In genomic region chr12:91326043-91327027, GRCh38 we compare ENCODE assay signal across 8 cellular contexts.
A peak's percentile ranks its signal among the peaks of the same experiment; 100 is the strongest.
DNase-seq lines count a peak whose midpoint lies in the region; ATAC-seq, FAIRE-seq and TF ChIP-seq lines count a peak whose summit lies in the region.

No MANE protein-coding gene starts in this region.

- H3K27ac Mint-ChIP-seq in activated CD4-positive, alpha-beta T cell treated with anti-CD3 and anti-CD28 coated beads, Interleukin-2, amount 10 ng/mL, durations not matched to agents 24 days and 14 days, result no peak overlapping the region
- H3K27ac Mint-ChIP-seq in naive B cell, result no peak overlapping the region
- H3K27ac Mint-ChIP-seq in T-helper 2 cell treated with Interferon-gamma antibody and Interleukin-4, amounts not matched to agents 5 μg/mL and 100 μg/mL, for 36 hours, result no peak overlapping the region

- H3F3A ChIP-seq in DOHH2 (ENCODE audit: control insufficient read depth, insufficient read depth), result no peaks in the 10 kb centered on the region

- H3K27me3 ChIP-seq in DOHH2 (ENCODE audit: control insufficient read depth, low read length), result no peaks in the 10 kb centered on the region
- no peaks in the 10 kb centered on the region for H3K27me3 ChIP-seq in MG63

- intact Hi-C loops in activated CD4-positive, alpha-beta T cell treated with anti-CD3 and anti-CD28 coated beads, Interleukin-2, amount 10 ng/mL, durations not matched to agents 24 days and 14 days (cut with micrococcal nuclease), result loop anchor here (5.0 to 10.0 kb wide), 2 partner anchors 149 to 352 kb away; no protein-coding TSS in a partner anchor

- no peaks in the 10 kb centered on the region for H3K4me1 Mint-ChIP-seq in activated CD4-positive, alpha-beta T cell treated with anti-CD3 and anti-CD28 coated beads, Interleukin-2, amount 10 ng/mL, durations not matched to agents 24 days and 14 days
- H3K4me1 Mint-ChIP-seq in naive B cell, result no peaks in the 10 kb centered on the region
- no peaks in the 10 kb centered on the region for H3K4me1 Mint-ChIP-seq in T-helper 2 cell treated with Interferon-gamma antibody and Interleukin-4, amounts not matched to agents 5 μg/mL and 100 μg/mL, for 36 hours (ENCODE audit: low read depth)

- TF ChIP-seq CTCF in DOHH2 (IDR thresholded peaks at IDR 0.05; ENCODE audit: low read depth, low read length, poor library complexity, severe bottlenecking), result peak; percentile 73

- H3K79me2 ChIP-seq in DOHH2 (ENCODE audit: control insufficient read depth, low read length), result no peaks in the 10 kb centered on the region

- no peaks in the 10 kb centered on the region for H3K36me3 Mint-ChIP-seq in activated CD4-positive, alpha-beta T cell treated with anti-CD3 and anti-CD28 coated beads, Interleukin-2, amount 10 ng/mL, durations not matched to agents 24 days and 14 days (ENCODE audit: low read depth)
- H3K36me3 Mint-ChIP-seq in naive B cell, result no peaks in the 10 kb centered on the region
- H3K36me3 Mint-ChIP-seq in T-helper 2 cell treated with Interferon-gamma antibody and Interleukin-4, amounts not matched to agents 5 μg/mL and 100 μg/mL, for 36 hours (ENCODE audit: low read depth), result no peaks in the 10 kb centered on the region

- no peaks in the 10 kb centered on the region for H3K36me3 ChIP-seq in DOHH2 (ENCODE audit: control insufficient read depth, low read length)
- H3K36me3 ChIP-seq in MG63, result no peaks in the 10 kb centered on the region

- H3K4me1 ChIP-seq in DOHH2 (ENCODE audit: control insufficient read depth, low read length), result no peaks in the 10 kb centered on the region

- no peak overlapping the region for H3K4me3 ChIP-seq in DOHH2 (ENCODE audit: low read length)
- no peak overlapping the region for H3K4me3 ChIP-seq in MG63

- H3K4me3 Mint-ChIP-seq in activated CD4-positive, alpha-beta T cell treated with anti-CD3 and anti-CD28 coated beads, Interleukin-2, amount 10 ng/mL, durations not matched to agents 24 days and 14 days, result no peak overlapping the region
- H3K4me3 Mint-ChIP-seq in naive B cell, result no peak overlapping the region
- no peak overlapping the region for H3K4me3 Mint-ChIP-seq in T-helper 2 cell treated with Interferon-gamma antibody and Interleukin-4, amounts not matched to agents 5 μg/mL and 100 μg/mL, for 36 hours

- TF ChIP-seq POLR2A in erythroblast (IDR thresholded peaks at IDR 0.05; ENCODE audit: low read length), result no peak

- peaks cover 3% of the 10 kb centered on the region for H3K27me3 Mint-ChIP-seq in activated CD4-positive, alpha-beta T cell treated with anti-CD3 and anti-CD28 coated beads, Interleukin-2, amount 10 ng/mL, durations not matched to agents 24 days and 14 days
- H3K27me3 Mint-ChIP-seq in naive B cell, result no peaks in the 10 kb centered on the region
- H3K27me3 Mint-ChIP-seq in T-helper 2 cell treated with Interferon-gamma antibody and Interleukin-4, amounts not matched to agents 5 μg/mL and 100 μg/mL, for 36 hours (ENCODE audit: low read depth), result no peaks in the 10 kb centered on the region

- no peaks in the 10 kb centered on the region for H4K20me1 ChIP-seq in DOHH2 (ENCODE audit: control insufficient read depth, insufficient read depth, low read depth, low read length)

- peak; percentile 15 for DNase-seq in MG63
- DNase-seq in activated CD4-positive, alpha-beta T cell treated with anti-CD3 and anti-CD28 coated beads, Interleukin-2, amount 10 ng/mL, durations not matched to agents 24 days and 14 days, result peak; percentile 82
- peak; percentile 21 to 56 for DNase-seq in erythroblast (lab: John Stamatoyannopoulos, UW)
- peak; percentile 13 for DNase-seq in naive B cell
- peak; percentile 11 for DNase-seq in urothelium cell line (ENCODE audit: low spot score)
- no peak for DNase-seq in T-helper 2 cell treated with Interferon-gamma antibody and Interleukin-4, amounts not matched to agents 5 μg/mL and 100 μg/mL, for 36 hours (ENCODE audit: low spot score)

- ATAC-seq in GM21447 (IDR thresholded peaks at IDR 0.05; ENCODE audit: unreplicated experiment), result peak; percentile 57
- ATAC-seq in naive B cell (ENCODE audit: low read depth in 2 of 2), result peak in 1 of 2 donors; percentile 39

- no peak for FAIRE-seq in urothelium cell line (lab: Jason Lieb, UNC)

- no peaks in the 10 kb centered on the region for H3K9me2 ChIP-seq in DOHH2 (replicated peaks; ENCODE audit: control insufficient read depth, low read length)

- no peak overlapping the region for H3K4me2 ChIP-seq in DOHH2 (ENCODE audit: low read length)

- no peak overlapping the region for H3K27ac ChIP-seq in DOHH2 (ENCODE audit: low read depth, low read length)

- H3K9me3 ChIP-seq in DOHH2 (ENCODE audit: control insufficient read depth, insufficient read depth, low read length) (no peaks in the 10 kb centered on the region), MG63 (no peaks in the 10 kb centered on the region)

- H3K9me3 Mint-ChIP-seq in activated CD4-positive, alpha-beta T cell treated with anti-CD3 and anti-CD28 coated beads, Interleukin-2, amount 10 ng/mL, durations not matched to agents 24 days and 14 days, result no peaks in the 10 kb centered on the region
- H3K9me3 Mint-ChIP-seq in naive B cell, result no peaks in the 10 kb centered on the region
- H3K9me3 Mint-ChIP-seq in T-helper 2 cell treated with Interferon-gamma antibody and Interleukin-4, amounts not matched to agents 5 μg/mL and 100 μg/mL, for 36 hours, result no peaks in the 10 kb centered on the region
